ENCODE assay signal across 9 cellular contexts in the genomic region with DNA sequence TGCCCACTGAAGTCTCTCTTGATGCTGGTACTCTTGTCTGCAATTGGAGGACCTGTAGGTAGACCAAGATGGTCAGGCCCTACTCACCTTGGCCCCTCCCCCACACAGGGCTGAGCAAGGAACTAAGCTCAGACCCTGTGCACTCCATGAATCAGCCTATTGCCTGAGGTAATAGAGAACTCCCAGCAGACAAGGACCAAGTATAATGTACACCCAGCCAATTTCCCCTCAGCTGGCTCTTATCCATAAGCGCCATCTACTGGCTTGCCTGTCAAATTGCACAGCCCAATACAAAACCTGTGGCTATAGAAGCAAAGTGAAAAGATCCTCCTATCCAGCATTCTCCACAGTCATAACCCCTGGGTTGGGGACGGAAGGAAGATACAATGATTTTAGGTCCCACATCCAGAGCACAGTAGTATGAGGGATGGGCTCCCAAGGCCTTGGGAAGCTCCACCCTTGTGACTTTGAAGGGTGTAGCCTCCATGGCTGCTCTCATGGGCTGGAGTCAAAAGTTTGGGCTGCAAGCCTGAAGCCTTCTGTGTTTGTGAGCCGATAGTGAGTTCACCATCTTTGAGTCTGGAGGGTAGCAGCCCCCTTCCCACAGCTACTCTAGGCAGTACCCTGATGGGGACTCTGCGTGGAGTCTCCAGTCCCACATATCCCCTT. TPM values are rescaled to one million over a fixed set of nuclear protein-coding genes. Genes with fewer than 3 reads are reported as not detected.
DNase-seq lines count a peak whose midpoint lies in the region; ATAC-seq and TF ChIP-seq lines count a peak whose summit lies in the region.
"Had no signal": no experiment of that assay in that cellular context is flagged by ENCODE, and none has a peak within 500 bp of the region (broad histone marks: within the 10 kb centered on the region; RNA-seq: fewer than 3 reads in every experiment).

No MANE protein-coding gene starts in this region.

- H3K27ac ChIP-seq in CD4-positive, alpha-beta memory T cell (ENCODE audit: low read depth, low read length), result no peak overlapping the region
- peak overlapping the region; percentile 88 for H3K27ac ChIP-seq in VCaP
- H3K27ac ChIP-seq in dorsolateral prefrontal cortex, result no peak overlapping the region

- no peaks in the 10 kb centered on the region for H3K4me1 Mint-ChIP-seq in CD4-positive, alpha-beta memory T cell

- TF ChIP-seq CTCF in VCaP (conservative IDR thresholded peaks at IDR 0.05) (peak; percentile 93), dorsolateral prefrontal cortex (IDR thresholded peaks at IDR 0.05 in 54 of 56, conservative IDR thresholded peaks at IDR 0.05 in 2 of 56; ENCODE audit: low read depth in 1 of 56, partially characterized antibody in 56 of 56) (peak in 54 of 56 donors; percentile 29 to 77 (median 64))

- no peak overlapping the region for H3K27ac Mint-ChIP-seq in CD4-positive, alpha-beta memory T cell
- H3K27ac Mint-ChIP-seq: T-helper 1 cell treated with Interleukin-12 subunit alpha and Interleukin-12 subunit beta and Interleukin-4 antibody, amounts not matched to agents 30 μg/mL and 1 μg/mL, for 36 hours had no signal

- H3K4me3 ChIP-seq in CD4-positive, alpha-beta memory T cell (ENCODE audit: low read length in 2 of 2), result no peak overlapping the region
- no peak overlapping the region for H3K4me3 ChIP-seq in dorsolateral prefrontal cortex

- ATAC-seq in GM18909 (IDR thresholded peaks at IDR 0.05; ENCODE audit: poor library complexity, unreplicated experiment) (peak; percentile 95), HG03064 (IDR thresholded peaks at IDR 0.05; ENCODE audit: low read depth, unreplicated experiment) (peak; percentile 85)

- POLR2A ChIA-PET in CD4-positive, alpha-beta memory T cell (lab: Charles Lee; ENCODE audit: partially characterized antibody), result no interaction called here

- no peaks in the 10 kb centered on the region for H3K36me3 ChIP-seq in CD4-positive, alpha-beta memory T cell (ENCODE audit: insufficient read depth, low read length)

- peaks cover 0 to 10% (median 1%) of the 10 kb centered on the region in 8 donors for H3K9me3 Mint-ChIP-seq in CD4-positive, alpha-beta memory T cell
- H3K9me3 Mint-ChIP-seq: T-helper 1 cell treated with Interleukin-12 subunit alpha and Interleukin-12 subunit beta and Interleukin-4 antibody, amounts not matched to agents 30 μg/mL and 1 μg/mL, for 36 hours had no signal

- CTCF ChIA-PET in CD4-positive, alpha-beta memory T cell (lab: Charles Lee; ENCODE audit: partially characterized antibody), result interaction anchor here (0.8 to 4.8 kb wide), 10 partner anchors 13 to 370 kb away, joined by 3 to 58 read pairs (median 4); no protein-coding TSS in a partner anchor

- H3K27me3 Mint-ChIP-seq in CD4-positive, alpha-beta memory T cell, result peaks cover 4 to 8% of the 10 kb centered on the region in 2 donors

- H3K27me3 ChIP-seq in CD4-positive, alpha-beta memory T cell (ENCODE audit: insufficient read depth, low read length), result no peaks in the 10 kb centered on the region
- H3K27me3 ChIP-seq in dorsolateral prefrontal cortex, result peaks cover 0 to 7% (median 0%) of the 10 kb centered on the region in 45 donors

- H3K4me3 Mint-ChIP-seq in CD4-positive, alpha-beta memory T cell, result no peak overlapping the region
- H3K4me3 Mint-ChIP-seq: T-helper 1 cell treated with Interleukin-12 subunit alpha and Interleukin-12 subunit beta and Interleukin-4 antibody, amounts not matched to agents 30 μg/mL and 1 μg/mL, for 36 hours had no signal

- no peaks in the 10 kb centered on the region for H3K4me1 ChIP-seq in CD4-positive, alpha-beta memory T cell (ENCODE audit: insufficient read depth, low read length)

- no peaks in the 10 kb centered on the region for H3K36me3 Mint-ChIP-seq in CD4-positive, alpha-beta memory T cell

- no peaks in the 10 kb centered on the region for H3K9me3 ChIP-seq in CD4-positive, alpha-beta memory T cell (ENCODE audit: control insufficient read depth in 1 of 2, low read length in 2 of 2)

- DNase-seq in CD4-positive, alpha-beta memory T cell, result peak in 4 of 5 donors; percentile 36 to 49 (median 42)
- DNase-seq in NCI-H2081 (lab: John Stamatoyannopoulos, UW), result peak; percentile 7 to 43
- peak in 4 of 10 donors; percentile 19 to 58 (median 38) for DNase-seq in dorsolateral prefrontal cortex
- DNase-seq in midbrain (lab: John Stamatoyannopoulos, UW), result peak; percentile 47
- DNase-seq in cortex of kidney (lab: John Stamatoyannopoulos, UW), result no peak

- intact Hi-C loops in CD4-positive, alpha-beta memory T cell (cut with micrococcal nuclease), result loop anchor here (1.0 to 5.0 kb wide), 5 partner anchors 73 to 1441 kb away; partner anchors contain the start of genes LPXN and ZFP91
- intact Hi-C loops in dorsolateral prefrontal cortex (cut with DNase I), result loop anchor here (5.0 to 10.0 kb wide), 3 partner anchors 114 to 211 kb away; partner anchors contain the start of genes LPXN (in 1 of the 2) and ZFP91 (in 1 of the 2)

RNA-seq across cellular contexts. Expression of gene GLYATL2, which starts 56.0 kb away (rescaled TPM):
- not detected for total RNA-seq in CD4-positive, alpha-beta memory T cell
- not detected for polyA plus RNA-seq in CD4-positive, alpha-beta memory T cell
- total RNA-seq in dorsolateral prefrontal cortex, result 1 to 10 TPM in 96 of 120 experiments, under 1 TPM in 22, not detected in 2; 0.37 to 5.6 (median 1.7) TPM

RNA-seq across cellular contexts. Expression of gene GLYAT, which starts 56.7 kb away (rescaled TPM):
- not detected for total RNA-seq in CD4-positive, alpha-beta memory T cell
- not detected for polyA plus RNA-seq in CD4-positive, alpha-beta memory T cell
- 1 to 10 TPM in 11 of 120 experiments, under 1 TPM in 45, not detected in 64; 0.20 to 3.5 (median 0.64) TPM for total RNA-seq in dorsolateral prefrontal cortex
